ENCODE assay signal across 1 cellular context in the genomic region with DNA sequence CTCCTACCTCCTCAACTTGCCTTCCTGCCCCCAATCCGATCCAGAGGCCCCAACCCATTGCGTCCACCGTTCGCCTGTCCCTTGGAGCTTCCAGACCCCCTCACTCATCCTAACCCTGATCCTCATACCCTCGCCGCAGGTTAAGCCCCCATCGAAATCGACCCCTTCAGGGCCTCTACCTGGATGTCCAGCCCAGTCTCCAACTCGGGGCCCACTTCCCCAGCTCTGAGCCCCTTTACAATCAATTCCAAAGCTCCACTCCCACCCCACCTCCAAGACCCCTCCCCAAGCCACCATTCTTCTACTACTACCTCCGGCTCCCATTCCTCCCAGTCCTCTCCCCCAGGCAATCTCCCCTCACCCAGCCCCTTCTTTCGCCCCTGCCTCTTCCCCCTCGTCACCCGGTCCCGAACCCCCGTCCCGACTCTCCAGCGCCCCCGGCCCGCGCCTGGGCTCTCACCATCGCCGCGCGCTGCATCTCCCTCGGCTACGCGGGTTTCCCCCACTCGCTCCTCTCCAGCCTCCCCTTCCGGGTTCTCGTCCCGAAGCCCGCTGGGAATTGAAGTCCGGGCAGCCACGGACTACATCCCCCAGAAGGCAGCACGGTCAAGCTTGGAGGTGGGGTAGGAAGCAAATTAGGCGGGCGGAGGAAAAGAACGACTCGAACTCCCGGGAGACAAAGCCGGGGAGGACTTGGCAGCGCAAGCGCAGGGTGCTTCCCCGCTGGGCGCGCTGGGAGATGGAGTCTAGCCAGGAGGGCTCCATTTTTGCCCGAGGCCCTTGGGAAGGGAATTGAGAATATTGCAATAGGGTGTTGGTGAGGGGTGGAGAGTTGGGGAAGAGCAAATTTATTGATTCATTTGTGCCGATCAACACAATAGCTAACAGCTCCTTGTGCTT.
TF ChIP-seq lines count a peak whose summit lies in the region.

A gene with protein sequence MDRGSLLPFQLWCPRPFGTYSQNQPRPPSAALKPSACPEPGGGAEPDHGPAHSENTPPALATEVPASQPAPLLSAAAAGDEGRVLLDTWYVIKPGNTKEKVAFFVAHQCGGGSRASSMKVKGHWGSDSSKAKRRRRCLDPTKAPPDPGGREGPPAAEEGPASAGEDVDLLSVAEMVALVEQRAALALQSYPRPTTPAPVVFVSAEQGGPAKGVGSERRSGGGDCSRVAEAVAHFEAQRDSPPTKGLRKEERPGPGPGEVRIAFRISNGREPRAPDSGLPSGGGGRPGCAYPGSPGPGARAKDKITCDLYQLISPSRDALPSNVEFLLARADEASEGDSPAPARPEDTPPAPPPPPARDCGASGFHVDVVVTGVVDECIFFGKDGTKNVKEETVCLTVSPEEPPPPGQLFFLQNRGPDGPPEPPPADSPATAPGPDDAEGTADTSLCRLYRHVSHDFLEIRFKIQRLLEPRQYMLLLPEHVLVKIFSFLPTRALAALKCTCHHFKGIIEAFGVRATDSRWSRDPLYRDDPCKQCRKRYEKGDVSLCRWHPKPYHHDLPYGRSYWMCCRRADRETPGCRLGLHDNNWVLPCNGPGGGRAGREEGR (minus strand): TSS at position 508 of the 900 bp plus-strand sequence. CDS start 17,401 bp downstream, outside the sequence.

TF ChIP-seq in HepG2, 621 proteins besides CTCF, POLR2A, EP300 and RAD21 (continued from another document):
- TF ChIP-seq ZNF333 (CRISPR knock-in tag; IDR thresholded peaks at IDR 0.05; ENCODE audit: borderline replicate concordance) (no peak), IRF2 (CRISPR knock-in tag; IDR thresholded peaks at IDR 0.05) (peak; percentile 93), GATAD1 (CRISPR knock-in tag; IDR thresholded peaks at IDR 0.05) (peak; percentile 81), PHF20 (CRISPR knock-in tag; IDR thresholded peaks at IDR 0.05) (peak; percentile 81), ZNF143 (CRISPR knock-in tag; IDR thresholded peaks at IDR 0.05) (peak; percentile 93), XRCC5 (optimal IDR thresholded peaks at IDR 0.05; ENCODE audit: low read length) (peak; percentile 71), ZBTB20 (CRISPR knock-in tag; IDR thresholded peaks at IDR 0.05; ENCODE audit: borderline replicate concordance, low read depth) (peak; percentile 8; the same call in 1 of the 2 replicates), GPBP1L1 (CRISPR knock-in tag; IDR thresholded peaks at IDR 0.05) (no peak), BORCS8-MEF2B (CRISPR knock-in tag; IDR thresholded peaks at IDR 0.05) (no peak), MEIS1 (CRISPR knock-in tag; IDR thresholded peaks at IDR 0.05; ENCODE audit: borderline replicate concordance) (no peak), ZMYM4 (CRISPR knock-in tag; IDR thresholded peaks at IDR 0.05) (peak; percentile 64; the same call in 1 of the 2 replicates), SMAD9 (CRISPR knock-in tag; IDR thresholded peaks at IDR 0.05) (no peak), NFIC (IDR thresholded peaks at IDR 0.05; ENCODE audit: low read length) (no peak), TERF1 (CRISPR knock-in tag; IDR thresholded peaks at IDR 0.05) (no peak), TGIF2 (CRISPR knock-in tag; IDR thresholded peaks at IDR 0.05) (no peak), PHF5A (CRISPR knock-in tag; IDR thresholded peaks at IDR 0.05; ENCODE audit: low read depth, unreplicated experiment) (no peak), THAP11 (CRISPR knock-in tag; IDR thresholded peaks at IDR 0.05) (peak; percentile 97), KMT2B (CRISPR knock-in tag; IDR thresholded peaks at IDR 0.05) (no peak), HNF4A (CRISPR knock-in tag; IDR thresholded peaks at IDR 0.05) (peak; percentile 13; the same call in 1 of the 2 replicates), MED8 (CRISPR knock-in tag; IDR thresholded peaks at IDR 0.05; ENCODE audit: insufficient replicate concordance) (peak; percentile 47)
- TF ChIP-seq, protein P1, sequence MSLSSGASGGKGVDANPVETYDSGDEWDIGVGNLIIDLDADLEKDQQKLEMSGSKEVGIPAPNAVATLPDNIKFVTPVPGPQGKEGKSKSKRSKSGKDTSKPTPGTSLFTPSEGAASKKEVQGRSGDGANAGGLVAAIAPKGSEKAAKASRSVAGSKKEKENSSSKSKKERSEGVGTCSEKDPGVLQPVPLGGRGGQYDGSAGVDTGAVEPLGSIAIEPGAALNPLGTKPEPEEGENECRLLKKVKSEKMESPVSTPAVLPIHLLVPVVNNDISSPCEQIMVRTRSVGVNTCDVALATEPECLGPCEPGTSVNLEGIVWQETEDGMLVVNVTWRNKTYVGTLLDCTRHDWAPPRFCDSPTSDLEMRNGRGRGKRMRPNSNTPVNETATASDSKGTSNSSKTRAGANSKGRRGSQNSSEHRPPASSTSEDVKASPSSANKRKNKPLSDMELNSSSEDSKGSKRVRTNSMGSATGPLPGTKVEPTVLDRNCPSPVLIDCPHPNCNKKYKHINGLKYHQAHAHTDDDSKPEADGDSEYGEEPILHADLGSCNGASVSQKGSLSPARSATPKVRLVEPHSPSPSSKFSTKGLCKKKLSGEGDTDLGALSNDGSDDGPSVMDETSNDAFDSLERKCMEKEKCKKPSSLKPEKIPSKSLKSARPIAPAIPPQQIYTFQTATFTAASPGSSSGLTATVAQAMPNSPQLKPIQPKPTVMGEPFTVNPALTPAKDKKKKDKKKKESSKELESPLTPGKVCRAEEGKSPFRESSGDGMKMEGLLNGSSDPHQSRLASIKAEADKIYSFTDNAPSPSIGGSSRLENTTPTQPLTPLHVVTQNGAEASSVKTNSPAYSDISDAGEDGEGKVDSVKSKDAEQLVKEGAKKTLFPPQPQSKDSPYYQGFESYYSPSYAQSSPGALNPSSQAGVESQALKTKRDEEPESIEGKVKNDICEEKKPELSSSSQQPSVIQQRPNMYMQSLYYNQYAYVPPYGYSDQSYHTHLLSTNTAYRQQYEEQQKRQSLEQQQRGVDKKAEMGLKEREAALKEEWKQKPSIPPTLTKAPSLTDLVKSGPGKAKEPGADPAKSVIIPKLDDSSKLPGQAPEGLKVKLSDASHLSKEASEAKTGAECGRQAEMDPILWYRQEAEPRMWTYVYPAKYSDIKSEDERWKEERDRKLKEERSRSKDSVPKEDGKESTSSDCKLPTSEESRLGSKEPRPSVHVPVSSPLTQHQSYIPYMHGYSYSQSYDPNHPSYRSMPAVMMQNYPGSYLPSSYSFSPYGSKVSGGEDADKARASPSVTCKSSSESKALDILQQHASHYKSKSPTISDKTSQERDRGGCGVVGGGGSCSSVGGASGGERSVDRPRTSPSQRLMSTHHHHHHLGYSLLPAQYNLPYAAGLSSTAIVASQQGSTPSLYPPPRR (CRISPR knock-in tag; IDR thresholded peaks at IDR 0.05; ENCODE audit: borderline replicate concordance) = no peak
- TF ChIP-seq, protein P2, sequence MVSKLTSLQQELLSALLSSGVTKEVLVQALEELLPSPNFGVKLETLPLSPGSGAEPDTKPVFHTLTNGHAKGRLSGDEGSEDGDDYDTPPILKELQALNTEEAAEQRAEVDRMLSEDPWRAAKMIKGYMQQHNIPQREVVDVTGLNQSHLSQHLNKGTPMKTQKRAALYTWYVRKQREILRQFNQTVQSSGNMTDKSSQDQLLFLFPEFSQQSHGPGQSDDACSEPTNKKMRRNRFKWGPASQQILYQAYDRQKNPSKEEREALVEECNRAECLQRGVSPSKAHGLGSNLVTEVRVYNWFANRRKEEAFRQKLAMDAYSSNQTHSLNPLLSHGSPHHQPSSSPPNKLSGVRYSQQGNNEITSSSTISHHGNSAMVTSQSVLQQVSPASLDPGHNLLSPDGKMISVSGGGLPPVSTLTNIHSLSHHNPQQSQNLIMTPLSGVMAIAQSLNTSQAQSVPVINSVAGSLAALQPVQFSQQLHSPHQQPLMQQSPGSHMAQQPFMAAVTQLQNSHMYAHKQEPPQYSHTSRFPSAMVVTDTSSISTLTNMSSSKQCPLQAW (CRISPR knock-in tag; IDR thresholded peaks at IDR 0.05) = peak; percentile 96
- TF ChIP-seq, protein P3, sequence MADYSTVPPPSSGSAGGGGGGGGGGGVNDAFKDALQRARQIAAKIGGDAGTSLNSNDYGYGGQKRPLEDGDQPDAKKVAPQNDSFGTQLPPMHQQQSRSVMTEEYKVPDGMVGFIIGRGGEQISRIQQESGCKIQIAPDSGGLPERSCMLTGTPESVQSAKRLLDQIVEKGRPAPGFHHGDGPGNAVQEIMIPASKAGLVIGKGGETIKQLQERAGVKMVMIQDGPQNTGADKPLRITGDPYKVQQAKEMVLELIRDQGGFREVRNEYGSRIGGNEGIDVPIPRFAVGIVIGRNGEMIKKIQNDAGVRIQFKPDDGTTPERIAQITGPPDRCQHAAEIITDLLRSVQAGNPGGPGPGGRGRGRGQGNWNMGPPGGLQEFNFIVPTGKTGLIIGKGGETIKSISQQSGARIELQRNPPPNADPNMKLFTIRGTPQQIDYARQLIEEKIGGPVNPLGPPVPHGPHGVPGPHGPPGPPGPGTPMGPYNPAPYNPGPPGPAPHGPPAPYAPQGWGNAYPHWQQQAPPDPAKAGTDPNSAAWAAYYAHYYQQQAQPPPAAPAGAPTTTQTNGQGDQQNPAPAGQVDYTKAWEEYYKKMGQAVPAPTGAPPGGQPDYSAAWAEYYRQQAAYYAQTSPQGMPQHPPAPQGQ (CRISPR knock-in tag; IDR thresholded peaks at IDR 0.05; ENCODE audit: borderline replicate concordance) = no peak
- TF ChIP-seq, protein P4, sequence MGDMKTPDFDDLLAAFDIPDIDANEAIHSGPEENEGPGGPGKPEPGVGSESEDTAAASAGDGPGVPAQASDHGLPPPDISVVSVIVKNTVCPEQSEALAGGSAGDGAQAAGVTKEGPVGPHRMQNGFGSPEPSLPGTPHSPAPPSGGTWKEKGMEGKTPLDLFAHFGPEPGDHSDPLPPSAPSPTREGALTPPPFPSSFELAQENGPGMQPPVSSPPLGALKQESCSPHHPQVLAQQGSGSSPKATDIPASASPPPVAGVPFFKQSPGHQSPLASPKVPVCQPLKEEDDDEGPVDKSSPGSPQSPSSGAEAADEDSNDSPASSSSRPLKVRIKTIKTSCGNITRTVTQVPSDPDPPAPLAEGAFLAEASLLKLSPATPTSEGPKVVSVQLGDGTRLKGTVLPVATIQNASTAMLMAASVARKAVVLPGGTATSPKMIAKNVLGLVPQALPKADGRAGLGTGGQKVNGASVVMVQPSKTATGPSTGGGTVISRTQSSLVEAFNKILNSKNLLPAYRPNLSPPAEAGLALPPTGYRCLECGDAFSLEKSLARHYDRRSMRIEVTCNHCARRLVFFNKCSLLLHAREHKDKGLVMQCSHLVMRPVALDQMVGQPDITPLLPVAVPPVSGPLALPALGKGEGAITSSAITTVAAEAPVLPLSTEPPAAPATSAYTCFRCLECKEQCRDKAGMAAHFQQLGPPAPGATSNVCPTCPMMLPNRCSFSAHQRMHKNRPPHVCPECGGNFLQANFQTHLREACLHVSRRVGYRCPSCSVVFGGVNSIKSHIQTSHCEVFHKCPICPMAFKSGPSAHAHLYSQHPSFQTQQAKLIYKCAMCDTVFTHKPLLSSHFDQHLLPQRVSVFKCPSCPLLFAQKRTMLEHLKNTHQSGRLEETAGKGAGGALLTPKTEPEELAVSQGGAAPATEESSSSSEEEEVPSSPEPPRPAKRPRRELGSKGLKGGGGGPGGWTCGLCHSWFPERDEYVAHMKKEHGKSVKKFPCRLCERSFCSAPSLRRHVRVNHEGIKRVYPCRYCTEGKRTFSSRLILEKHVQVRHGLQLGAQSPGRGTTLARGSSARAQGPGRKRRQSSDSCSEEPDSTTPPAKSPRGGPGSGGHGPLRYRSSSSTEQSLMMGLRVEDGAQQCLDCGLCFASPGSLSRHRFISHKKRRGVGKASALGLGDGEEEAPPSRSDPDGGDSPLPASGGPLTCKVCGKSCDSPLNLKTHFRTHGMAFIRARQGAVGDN (CRISPR knock-in tag; IDR thresholded peaks at IDR 0.05) = peak; percentile 79
- TF ChIP-seq, protein P5, sequence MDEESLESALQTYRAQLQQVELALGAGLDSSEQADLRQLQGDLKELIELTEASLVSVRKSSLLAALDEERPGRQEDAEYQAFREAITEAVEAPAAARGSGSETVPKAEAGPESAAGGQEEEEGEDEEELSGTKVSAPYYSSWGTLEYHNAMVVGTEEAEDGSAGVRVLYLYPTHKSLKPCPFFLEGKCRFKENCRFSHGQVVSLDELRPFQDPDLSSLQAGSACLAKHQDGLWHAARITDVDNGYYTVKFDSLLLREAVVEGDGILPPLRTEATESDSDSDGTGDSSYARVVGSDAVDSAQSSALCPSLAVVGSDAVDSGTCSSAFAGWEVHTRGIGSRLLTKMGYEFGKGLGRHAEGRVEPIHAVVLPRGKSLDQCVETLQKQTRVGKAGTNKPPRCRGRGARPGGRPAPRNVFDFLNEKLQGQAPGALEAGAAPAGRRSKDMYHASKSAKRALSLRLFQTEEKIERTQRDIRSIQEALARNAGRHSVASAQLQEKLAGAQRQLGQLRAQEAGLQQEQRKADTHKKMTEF (CRISPR knock-in tag; IDR thresholded peaks at IDR 0.05) = 0 out of 2 replicates have a peak, but pooled peaks have one; percentile 59
